11 cellular contexts compared by ENCODE assay signal in genomic region chr20:10644458-10645204, GRCh38. TPM values are rescaled to one million over a fixed set of nuclear protein-coding genes. Genes with fewer than 3 reads are reported as not detected.
DNase-seq lines count a peak whose midpoint lies in the region; ATAC-seq and TF ChIP-seq lines count a peak whose summit lies in the region.
"Had no signal": no experiment of that assay in that cellular context is flagged by ENCODE, and none has a peak within 500 bp of the region (broad histone marks: within the 10 kb centered on the region; RNA-seq: fewer than 3 reads in every experiment).

No MANE protein-coding gene starts in this region.

- H4K20me1 ChIP-seq in IMR-90 (ENCODE audit: insufficient read depth, low read length) (no peaks in the 10 kb centered on the region; the same call in 1 of the 2 replicates), H9 (ENCODE audit: control insufficient read depth, insufficient read depth, insufficient read length) (no peaks in the 10 kb centered on the region)

- H2AFZ ChIP-seq in IMR-90 (replicated peaks; ENCODE audit: low read length, poor library complexity) = no peak overlapping the region
- no peak overlapping the region for H2AFZ ChIP-seq in mesenchymal stem cell (ENCODE audit: low read depth, low read length)
- no peak overlapping the region for H2AFZ ChIP-seq in H9 (ENCODE audit: low read length)

- no peak overlapping the region for H3K4me3 Mint-ChIP-seq in activated T-helper 17 cell treated with anti-CD3 and anti-CD28 coated beads, Interleukin-2, amount 50 U/mL, for 72 hours
- H3K4me3 Mint-ChIP-seq in H9 = no peak overlapping the region

- no TSS peak for BruUV-seq in IMR-90 (replicated peaks; lab: Mats Ljungman, UMichigan)

- H3K27ac ChIP-seq in IMR-90 (ENCODE audit: insufficient read depth, low read length) (no peak overlapping the region), mesenchymal stem cell (ENCODE audit: low read length, poor library complexity, severe bottlenecking) (no peak overlapping the region), H9 (ENCODE audit: insufficient read length, low read depth, low read length) (no peak overlapping the region)
- H3K27ac ChIP-seq: SJSA1 had no signal

- no peaks in the 10 kb centered on the region for H3K9me3 Mint-ChIP-seq in activated T-helper 17 cell treated with anti-CD3 and anti-CD28 coated beads, Interleukin-2, amount 50 U/mL, for 72 hours
- no peaks in the 10 kb centered on the region for H3K9me3 Mint-ChIP-seq in H9

- H4K8ac ChIP-seq in IMR-90 (ENCODE audit: low read depth in 2 of 2, low read length in 2 of 2) (no peak overlapping the region), mesenchymal stem cell (ENCODE audit: low read length) (no peak overlapping the region), H9 (replicated peaks; ENCODE audit: insufficient read length, low read depth, low read length) (no peak overlapping the region)

- no peaks in the 10 kb centered on the region for H3K9me3 ChIP-seq in IMR-90 (ENCODE audit: control insufficient read depth, insufficient read depth, low read length)
- H3K9me3 ChIP-seq in mesenchymal stem cell (ENCODE audit: control insufficient read depth, low read length) = no peaks in the 10 kb centered on the region
- no peaks in the 10 kb centered on the region for H3K9me3 ChIP-seq in H9 (ENCODE audit: control insufficient read depth, low read depth, low read length)
- H3K9me3 ChIP-seq: SJSA1 had no signal

- H2AK5ac ChIP-seq in IMR-90 (ENCODE audit: low read depth, low read length) (no peak overlapping the region), mesenchymal stem cell (ENCODE audit: low read length, severe bottlenecking) (no peak overlapping the region), H9 (ENCODE audit: insufficient read length, low read length) (no peak overlapping the region)

- peaks cover 14% of the 10 kb centered on the region for H3K4me1 ChIP-seq in IMR-90 (ENCODE audit: control insufficient read depth, insufficient read depth, low read length)
- peaks cover 14% of the 10 kb centered on the region for H3K4me1 ChIP-seq in mesenchymal stem cell (ENCODE audit: control insufficient read depth, insufficient read depth, low read depth, low read length)
- H3K4me1 ChIP-seq in H9 (ENCODE audit: insufficient read depth, low read length) = peaks cover 8% of the 10 kb centered on the region; the same call in 1 of the 2 replicates

- H2BK12ac ChIP-seq in mesenchymal stem cell (ENCODE audit: low read length in 2 of 2) = peak overlapping the region in 1 of 2 experiments; percentile 10
- H2BK12ac ChIP-seq in H9 (ENCODE audit: insufficient read length, low read depth, low read length) = no peak overlapping the region

- peaks cover 7 to 28% of the 10 kb centered on the region in 2 experiments; a peak in 3 of 4 replicates for H3K79me1 ChIP-seq in IMR-90 (ENCODE audit: low read depth in 1 of 2, low read length in 2 of 2)
- peaks cover 8% of the 10 kb centered on the region for H3K79me1 ChIP-seq in mesenchymal stem cell (replicated peaks; ENCODE audit: low read length, poor library complexity, severe bottlenecking)
- H3K79me1 ChIP-seq in H9 (ENCODE audit: insufficient read depth, low read depth, low read length, poor library complexity, severe bottlenecking) = no peaks in the 10 kb centered on the region

- H3K4me1 Mint-ChIP-seq in activated T-helper 17 cell treated with anti-CD3 and anti-CD28 coated beads, Interleukin-2, amount 50 U/mL, for 72 hours = no peaks in the 10 kb centered on the region
- peaks cover 24 to 35% of the 10 kb centered on the region in 2 experiments for H3K4me1 Mint-ChIP-seq in H9

- POLR2A ChIA-PET in IMR-90 (lab: Charles Lee; ENCODE audit: unreplicated experiment) = no interaction called here

- in situ Hi-C loops in GM13977 (cut with MboI; ENCODE audit: low pct_unique_long_range_greater_than_20kb, low sequenced_read_pairs, unreplicated experiment) (no loop called here), IMR-90 (cut with MboI; ENCODE audit: low sequenced_read_pairs) (loop anchor here (5.0 kb wide), 1 partner anchor 82 kb away; no protein-coding TSS in a partner anchor)

- H4K91ac ChIP-seq in IMR-90 (ENCODE audit: insufficient read depth, low read depth, low read length) = no peak overlapping the region
- H4K91ac ChIP-seq in mesenchymal stem cell (ENCODE audit: low read length) = peak overlapping the region; percentile 2
- no peak overlapping the region for H4K91ac ChIP-seq in H9 (ENCODE audit: insufficient read length, low read depth, low read length)

- H3K79me2 ChIP-seq in H9 (ENCODE audit: insufficient read depth, low read length) = no peaks in the 10 kb centered on the region

- H3K18ac ChIP-seq in IMR-90 (ENCODE audit: low read depth, low read length) (no peak overlapping the region), mesenchymal stem cell (ENCODE audit: low read depth in 1 of 2, low read length in 2 of 2) (peak overlapping the region in 1 of 2 experiments; percentile 6), H9 (ENCODE audit: insufficient read length, low read depth, low read length) (no peak overlapping the region)

- no peak overlapping the region for H2BK15ac ChIP-seq in IMR-90 (ENCODE audit: low read depth, low read length)
- H2BK15ac ChIP-seq in mesenchymal stem cell (ENCODE audit: low read depth, poor library complexity, severe bottlenecking) = no peak overlapping the region
- H2BK15ac ChIP-seq in H9 (ENCODE audit: low read depth, low read length) = no peak overlapping the region

- no peak overlapping the region for H3K23ac ChIP-seq in IMR-90 (ENCODE audit: low read depth, low read length)
- no peak overlapping the region for H3K23ac ChIP-seq in mesenchymal stem cell (ENCODE audit: low read length in 2 of 2)
- no peak overlapping the region for H3K23ac ChIP-seq in H9 (ENCODE audit: insufficient read length, low read depth, low read length)

- H3K9me1 ChIP-seq in IMR-90 (ENCODE audit: insufficient read depth, low read length) = peaks cover 21% of the 10 kb centered on the region; the same call in 1 of the 2 replicates

- no peak overlapping the region for H2BK20ac ChIP-seq in IMR-90 (ENCODE audit: low read depth, low read length)
- H2BK20ac ChIP-seq in H9 (ENCODE audit: low read depth, low read length, poor library complexity, severe bottlenecking) = no peak overlapping the region

- H4K5ac ChIP-seq in IMR-90 (ENCODE audit: low read depth, low read length) = no peak overlapping the region
- H4K5ac ChIP-seq in H9 (ENCODE audit: insufficient read length, low read depth, low read length) = no peak overlapping the region

- no peak for TF ChIP-seq RAD21 in IMR-90 (IDR thresholded peaks at IDR 0.05; ENCODE audit: low read length)

- H2BK120ac ChIP-seq in IMR-90 (ENCODE audit: low read depth, low read length) (no peak overlapping the region), mesenchymal stem cell (ENCODE audit: low read depth, low read length) (no peak overlapping the region), H9 (ENCODE audit: low read depth, low read length, poor library complexity, severe bottlenecking) (no peak overlapping the region)

- peak; percentile 28 for DNase-seq in GM13977 (ENCODE audit: low spot score)
- DNase-seq in IMR-90 = no peak
- DNase-seq in mesenchymal stem cell = no peak
- no peak for DNase-seq in NCI-H146 (lab: John Stamatoyannopoulos, UW)
- DNase-seq in H9 = no peak
- DNase-seq in AML-193 (lab: John Stamatoyannopoulos, UW) = no peak
- DNase-seq: activated CD4-positive, alpha-beta T cell treated with anti-CD3 and anti-CD28 coated beads, Interleukin-2, amount 50 U/mL, for 4 hours; NCI-H2081 had no signal

- H3K36me3 ChIP-seq in IMR-90 (ENCODE audit: control insufficient read depth, insufficient read depth, low read length) (peaks cover 92% of the 10 kb centered on the region), mesenchymal stem cell (ENCODE audit: control insufficient read depth in 1 of 2, insufficient read depth in 2 of 2, low read depth in 1 of 2, low read length in 2 of 2) (peaks cover 69 to 100% of the 10 kb centered on the region in 2 experiments)

- H3K4me3 ChIP-seq in IMR-90 (ENCODE audit: insufficient read depth, low read depth, low read length) (no peak overlapping the region), mesenchymal stem cell (ENCODE audit: insufficient read depth in 1 of 2, low read depth in 1 of 2, low read length in 2 of 2) (no peak overlapping the region)
- H3K4me3 ChIP-seq: SJSA1 had no signal

- ATAC-seq in GM21381 (IDR thresholded peaks at IDR 0.05; ENCODE audit: unreplicated experiment) = peak; percentile 62
- ATAC-seq in IMR-90 (ENCODE audit: low read depth) = no peak
- no peak for ATAC-seq in activated T-helper 17 cell treated with anti-CD3 and anti-CD28 coated beads, Interleukin-2, amount 50 U/mL, for 72 hours (replicated peaks)

- intact Hi-C loops in IMR-90 (cut with micrococcal nuclease) = loop anchor here (5.0 kb wide), 1 partner anchor 177 kb away; no protein-coding TSS in a partner anchor

- dilution Hi-C loops in IMR-90 (cut with HindIII; ENCODE audit: low sequenced_read_pairs, unreplicated experiment) = no loop called here

- H3K27me3 ChIP-seq in IMR-90 (ENCODE audit: control insufficient read depth, insufficient read depth, low read length) = no peaks in the 10 kb centered on the region
- no peaks in the 10 kb centered on the region for H3K27me3 ChIP-seq in mesenchymal stem cell (ENCODE audit: control insufficient read depth in 1 of 2, insufficient read depth in 1 of 2, low read length in 2 of 2)
- H3K27me3 ChIP-seq in H9 (ENCODE audit: insufficient read depth, low read length) = no peaks in the 10 kb centered on the region
- H3K27me3 ChIP-seq: SJSA1 had no signal

- H2AK9ac ChIP-seq in IMR-90 (replicated peaks; ENCODE audit: low read depth, low read length, poor library complexity) = no peak overlapping the region

- 100% methylated on average over 3 of the region's 14 CpGs; no CpG with 5 or more reads in 1 of the 2 experiments for WGBS in IMR-90 (ENCODE audit: extremely low coverage in 2 of 2, insufficient read length in 1 of 2), 2 experiments
- WGBS in mesenchymal stem cell = 73% methylated on average over 13 of the region's 14 CpGs
- WGBS in H9 (ENCODE audit: extremely low coverage, insufficient read length, low lambda C conversion rate) = no CpG with 5 or more reads among the region's 14 CpGs

- H3K27ac Mint-ChIP-seq in activated T-helper 17 cell treated with anti-CD3 and anti-CD28 coated beads, Interleukin-2, amount 50 U/mL, for 72 hours = no peak overlapping the region
- H3K27ac Mint-ChIP-seq in H9 = peak overlapping the region in 1 of 3 experiments; percentile 12; a peak in 1 of 7 replicates

- H3K56ac ChIP-seq in IMR-90 (ENCODE audit: extremely low read depth, insufficient read depth, low read length) (no peak overlapping the region), H9 (ENCODE audit: insufficient read length, low read depth, low read length) (no peak overlapping the region)

- H3K14ac ChIP-seq in IMR-90 (replicated peaks; ENCODE audit: low read depth, low read length) (0 out of 2 replicates have a peak overlapping the region, but pooled peaks have one; percentile 35), mesenchymal stem cell (ENCODE audit: low read length in 2 of 2) (no peak overlapping the region), H9 (ENCODE audit: insufficient read depth, low read length) (no peak overlapping the region)

- H3K4me2 ChIP-seq in IMR-90 (ENCODE audit: low read depth, low read length) = no peak overlapping the region
- H3K4me2 ChIP-seq in mesenchymal stem cell (ENCODE audit: low read length, poor library complexity, severe bottlenecking) = no peak overlapping the region
- no peak overlapping the region for H3K4me2 ChIP-seq in H9 (ENCODE audit: insufficient read depth, insufficient read length, low read length)

- H3K9ac ChIP-seq in IMR-90 (ENCODE audit: low read depth, low read length) (no peak overlapping the region), mesenchymal stem cell (ENCODE audit: low read length) (no peak overlapping the region), H9 (ENCODE audit: extremely low read depth, insufficient read length, low read length) (no peak overlapping the region)

- H3K4ac ChIP-seq in IMR-90 (ENCODE audit: low read depth, low read length) = no peak overlapping the region
- no peak overlapping the region for H3K4ac ChIP-seq in mesenchymal stem cell (ENCODE audit: low read depth in 1 of 2, low read length in 2 of 2)
- H3K4ac ChIP-seq in H9 (ENCODE audit: low read depth, low read length) = no peak overlapping the region

- no peak for TF ChIP-seq POLR2A in IMR-90 (IDR thresholded peaks at IDR 0.05; ENCODE audit: low read depth, low read length)

- H3K23me2 ChIP-seq in H9 (ENCODE audit: insufficient read length, low read depth, low read length, poor library complexity, severe bottlenecking) = no peaks in the 10 kb centered on the region

- H3K36me3 Mint-ChIP-seq in activated T-helper 17 cell treated with anti-CD3 and anti-CD28 coated beads, Interleukin-2, amount 50 U/mL, for 72 hours (ENCODE audit: low read depth) = no peaks in the 10 kb centered on the region
- H3K36me3 Mint-ChIP-seq in H9 (ENCODE audit: insufficient read depth in 1 of 3, low read depth in 3 of 3) = peaks cover 70 to 100% (median 92%) of the 10 kb centered on the region in 3 experiments

- H3K27me3 Mint-ChIP-seq in activated T-helper 17 cell treated with anti-CD3 and anti-CD28 coated beads, Interleukin-2, amount 50 U/mL, for 72 hours = peaks cover 14% of the 10 kb centered on the region
- H3K27me3 Mint-ChIP-seq in H9 (ENCODE audit: low read depth) = no peaks in the 10 kb centered on the region; the same call in 1 of the 2 replicates

- CTCF ChIA-PET in IMR-90 (lab: Yijun Ruan, JAX) = no interaction called here

- TF ChIP-seq CTCF in GM13977 (IDR thresholded peaks at IDR 0.05; ENCODE audit: extremely low read depth, insufficient read depth, missing control alignments) = no peak
- no peak for TF ChIP-seq CTCF in IMR-90 (conservative IDR thresholded peaks at IDR 0.05; ENCODE audit: low read depth, low read length)
- no peak for TF ChIP-seq CTCF in H9 (conservative IDR thresholded peaks at IDR 0.05)

- H2BK5ac ChIP-seq in IMR-90 (ENCODE audit: low read depth, low read length, poor library complexity, severe bottlenecking) = no peak overlapping the region
- H2BK5ac ChIP-seq in mesenchymal stem cell (ENCODE audit: low read depth, low read length, poor library complexity, severe bottlenecking) = no peak overlapping the region
- H2BK5ac ChIP-seq in H9 (ENCODE audit: insufficient read length, low read length) = no peak overlapping the region

- no peak overlapping the region for H3T11ph ChIP-seq in H9 (ENCODE audit: low read length)

RNA-seq across cellular contexts. Expression of gene JAG1, which starts 29.2 kb away (rescaled TPM):
- 19.4 and 22.6 TPM in 2 replicates for total RNA-seq in IMR-90 (2012; rRNA removed)
- polyA plus RNA-seq in IMR-90 (2012; rRNA removed) = 9.4 and 10.2 TPM in 2 replicates
- polyA plus RNA-seq in IMR-90 (2012; cell fraction: cytosol; rRNA removed) = 6.4 and 9.4 TPM in 2 replicates
- 32.3 and 70.8 TPM in 2 replicates for polyA plus RNA-seq in IMR-90 (2012; cell fraction: nucleus; rRNA removed; ENCODE audit: low replicate concordance)
- polyA plus RNA-seq in mesenchymal stem cell (2013, experiment 1 of 2) = 13.2 TPM
- polyA plus RNA-seq in mesenchymal stem cell (2013, experiment 2 of 2) = 12.6 TPM
- total RNA-seq in activated T-helper 17 cell treated with anti-CD3 and anti-CD28 coated beads, Interleukin-2, amount 50 U/mL, for 72 hours = under 1 TPM in 1 of 2 donors, not detected in 1; 0.98 TPM
- total RNA-seq in H9 (2021) = 54.0 and 58.1 TPM in 2 replicates

Comparison
In these comparisons a context has a peak if more than half of its experiments do, and no peak if none do; other contexts are left out.
1. RNA of gene JAG1, which starts 29.2 kb away (total RNA-seq): 54.0 to 58.1 TPM in H9 and 19.4 to 22.6 TPM in IMR-90; 0.98 TPM in activated T-helper 17 cell treated with anti-CD3 and anti-CD28 coated beads, Interleukin-2, amount 50 U/mL, for 72 hours; every median in the first group is over 10 times any median in the second.